Comparison of ENCODE assay signal across 1 cellular context in genomic region chr11:22510010-22510409, GRCh38.
TF ChIP-seq lines count a peak whose summit lies in the region.

No MANE protein-coding gene starts in this region.

TF ChIP-seq in SK-N-SH, 30 proteins besides CTCF, POLR2A, EP300 and RAD21 (continued from another document):
- TF ChIP-seq REST (IDR thresholded peaks at IDR 0.05; ENCODE audit: low read depth, low read length) (no peak), MEF2A (IDR thresholded peaks at IDR 0.05; ENCODE audit: borderline replicate concordance, low read depth) (no peak), GATA2 (CRISPR knock-in tag; IDR thresholded peaks at IDR 0.05) (no peak), MAX (IDR thresholded peaks at IDR 0.05; ENCODE audit: low read depth) (no peak), ZBTB33 (IDR thresholded peaks at IDR 0.05; ENCODE audit: borderline replicate concordance, low read depth) (no peak), MXI1 (IDR thresholded peaks at IDR 0.05; ENCODE audit: low read depth, low read length) (no peak), YY1 (IDR thresholded peaks at IDR 0.05; ENCODE audit: low read depth) (no peak), FOXJ3 (CRISPR knock-in tag; IDR thresholded peaks at IDR 0.05) (no peak), TAF1 (IDR thresholded peaks at IDR 0.05; ENCODE audit: borderline replicate concordance, low read depth, low read length) (no peak), CHD2 (IDR thresholded peaks at IDR 0.05; ENCODE audit: low read length, partially characterized antibody) (no peak)
